1 cellular context compared by ENCODE assay signal in genomic region chr10:45997994-45998763, GRCh38.
TF ChIP-seq lines count a peak whose summit lies in the region.

No MANE protein-coding gene starts in this region.

TF ChIP-seq in HepG2, 621 proteins besides CTCF, POLR2A, EP300 and RAD21 (continued from another document and continues in another):
- TF ChIP-seq IKZF1 (IDR thresholded peaks at IDR 0.05) (no peak), ELK4 (CRISPR knock-in tag; IDR thresholded peaks at IDR 0.05; ENCODE audit: borderline replicate concordance) (no peak), RFX5 (IDR thresholded peaks at IDR 0.05; ENCODE audit: low read depth, low read length) (no peak), BRCA1 (CRISPR knock-in tag; IDR thresholded peaks at IDR 0.05) (no peak), ZSCAN25 (CRISPR knock-in tag; IDR thresholded peaks at IDR 0.05) (no peak), ZSCAN29 (CRISPR knock-in tag; conservative IDR thresholded peaks at IDR 0.05) (peak; percentile 64; the same call in 1 of the 2 replicates), PHF21A (CRISPR knock-in tag; IDR thresholded peaks at IDR 0.05) (peak; percentile 87), ZNF24 (IDR thresholded peaks at IDR 0.05) (no peak), SALL2 (CRISPR knock-in tag; IDR thresholded peaks at IDR 0.05) (no peak), ZNF468 (CRISPR knock-in tag; IDR thresholded peaks at IDR 0.05) (no peak), GABPA (IDR thresholded peaks at IDR 0.05; ENCODE audit: low read depth, low read length) (no peak), GABPA (CRISPR knock-in tag; IDR thresholded peaks at IDR 0.05; ENCODE audit: low read depth) (peak; percentile 69), ZNF296 (CRISPR knock-in tag; conservative IDR thresholded peaks at IDR 0.05) (no peak), SUZ12 (IDR thresholded peaks at IDR 0.05; ENCODE audit: low read depth, low read length) (no peak), TCF7 (IDR thresholded peaks at IDR 0.05; ENCODE audit: low read depth) (peak; percentile 98), RNF219 (CRISPR knock-in tag; IDR thresholded peaks at IDR 0.05) (no peak), MAFG (CRISPR knock-in tag; IDR thresholded peaks at IDR 0.05) (no peak), ZKSCAN8 (CRISPR knock-in tag; IDR thresholded peaks at IDR 0.05; ENCODE audit: borderline replicate concordance) (peak; percentile 63; the same call in 1 of the 2 replicates), ATF2 (CRISPR knock-in tag; IDR thresholded peaks at IDR 0.05) (peak; percentile 86), ZFAT (CRISPR knock-in tag; conservative IDR thresholded peaks at IDR 0.05) (no peak), ZNF710 (CRISPR knock-in tag; IDR thresholded peaks at IDR 0.05; ENCODE audit: borderline replicate concordance) (peak; percentile 73; the same call in 1 of the 2 replicates), TBP (CRISPR knock-in tag; IDR thresholded peaks at IDR 0.05) (no peak), DDIT3 (CRISPR knock-in tag; IDR thresholded peaks at IDR 0.05) (peak; percentile 24; the same call in 1 of the 2 replicates), ZNF121 (CRISPR knock-in tag; IDR thresholded peaks at IDR 0.05) (no peak), MEIS2 (CRISPR knock-in tag; IDR thresholded peaks at IDR 0.05) (no peak), ZFYVE20 (CRISPR knock-in tag; IDR thresholded peaks at IDR 0.05; ENCODE audit: borderline replicate concordance, low read depth) (no peak), ATF7-NPFF (CRISPR knock-in tag; IDR thresholded peaks at IDR 0.05; ENCODE audit: low read depth) (no peak), ETV5 (CRISPR knock-in tag; IDR thresholded peaks at IDR 0.05; ENCODE audit: borderline replicate concordance) (peak; percentile 98), ARNT (IDR thresholded peaks at IDR 0.05) (no peak), TFDP1 (CRISPR knock-in tag; IDR thresholded peaks at IDR 0.05; ENCODE audit: borderline replicate concordance) (no peak), IRF2 (CRISPR knock-in tag; IDR thresholded peaks at IDR 0.05) (0 out of 2 replicates have a peak, but pooled peaks have one; percentile 14), ZNF841 (CRISPR knock-in tag; IDR thresholded peaks at IDR 0.05; ENCODE audit: borderline replicate concordance) (no peak), JARID2 (CRISPR knock-in tag; IDR thresholded peaks at IDR 0.05; ENCODE audit: insufficient replicate concordance) (no peak), ZNF274 (CRISPR knock-in tag; IDR thresholded peaks at IDR 0.05) (no peak), ZNF747 (CRISPR knock-in tag; IDR thresholded peaks at IDR 0.05; ENCODE audit: borderline replicate concordance) (peak; percentile 32; the same call in 1 of the 2 replicates), ARNTL (CRISPR knock-in tag; IDR thresholded peaks at IDR 0.05) (peak; percentile 67; the same call in 1 of the 2 replicates), HNRNPK (IDR thresholded peaks at IDR 0.05; ENCODE audit: low read depth, low read length, poor library complexity, severe bottlenecking) (no peak), TBX3 (IDR thresholded peaks at IDR 0.05; ENCODE audit: borderline replicate concordance) (peak; percentile 97), BCL6 (CRISPR knock-in tag; IDR thresholded peaks at IDR 0.05) (peak; percentile 95), ZBTB46 (CRISPR knock-in tag; IDR thresholded peaks at IDR 0.05; ENCODE audit: borderline replicate concordance) (no peak), CREM (IDR thresholded peaks at IDR 0.05) (peak; percentile 97), CREM (CRISPR knock-in tag; IDR thresholded peaks at IDR 0.05) (no peak), ZNF703 (CRISPR knock-in tag; IDR thresholded peaks at IDR 0.05; ENCODE audit: borderline replicate concordance) (peak; percentile 69; the same call in 1 of the 2 replicates), GATA4 (IDR thresholded peaks at IDR 0.05; ENCODE audit: borderline replicate concordance, low read depth) (peak; percentile 99), ZBTB4 (CRISPR knock-in tag; IDR thresholded peaks at IDR 0.05; ENCODE audit: borderline replicate concordance) (no peak), SETDB1 (CRISPR knock-in tag; IDR thresholded peaks at IDR 0.05; ENCODE audit: borderline replicate concordance) (no peak), NR2F1 (CRISPR knock-in tag; IDR thresholded peaks at IDR 0.05) (peak; percentile 62 to 86; a peak in 3 of 4 replicates), ZNF589 (CRISPR knock-in tag; conservative IDR thresholded peaks at IDR 0.05) (0 out of 2 replicates have a peak, but pooled peaks have one; percentile 56), SYNCRIP (IDR thresholded peaks at IDR 0.05; ENCODE audit: insufficient read depth, low read depth, low read length) (no peak), ATF6 (CRISPR knock-in tag; conservative IDR thresholded peaks at IDR 0.05) (no peak), ZNF251 (CRISPR knock-in tag; IDR thresholded peaks at IDR 0.05) (no peak), NR2F6 (IDR thresholded peaks at IDR 0.05) (peak; percentile 97), NR2F6 (CRISPR knock-in tag; IDR thresholded peaks at IDR 0.05) (peak; percentile 91), SMARCC2 (IDR thresholded peaks at IDR 0.05) (no peak)
